In the genomic region with DNA sequence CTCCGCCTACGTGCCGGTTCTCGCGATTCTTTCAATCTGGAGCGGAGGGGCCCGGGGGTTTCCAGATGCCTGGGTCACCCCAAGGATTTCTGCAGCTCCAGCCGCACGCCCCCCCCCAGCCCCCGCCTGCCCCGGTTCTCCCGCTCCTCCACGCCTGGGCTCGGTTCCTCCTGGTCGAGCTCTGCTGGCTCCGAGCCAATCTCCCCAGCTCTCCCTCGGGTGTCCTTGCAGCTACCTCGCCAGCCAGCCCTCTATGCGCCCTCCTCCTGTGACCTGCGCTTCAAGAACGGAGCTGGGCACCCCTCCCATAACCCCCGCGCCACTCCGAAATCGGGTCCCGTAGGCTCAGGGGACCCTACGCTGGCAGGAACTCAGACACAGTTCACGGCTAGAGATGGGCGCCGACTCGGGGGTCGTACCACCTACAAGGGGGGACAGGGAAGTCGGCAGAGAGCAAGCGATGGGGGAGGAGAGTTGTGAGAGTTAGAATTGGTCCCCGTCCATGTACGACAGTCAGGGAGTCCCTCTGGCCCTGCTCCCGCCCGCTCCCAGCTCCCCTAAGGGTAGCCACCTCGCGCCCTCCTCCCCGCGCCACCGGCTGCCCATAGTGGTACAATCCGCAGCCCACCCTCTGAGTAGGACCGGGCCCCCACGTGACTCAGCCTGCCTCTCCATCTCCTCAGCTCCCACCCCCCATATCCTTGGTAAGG, we compare ENCODE assay signal across 8 cellular contexts. TPM values are rescaled to one million over a fixed set of nuclear protein-coding genes. Genes with fewer than 3 reads are reported as not detected.
A peak's percentile ranks its signal among the peaks of the same experiment; 100 is the strongest.
DNase-seq lines count a peak whose midpoint lies in the region; ATAC-seq and TF ChIP-seq lines count a peak whose summit lies in the region.

No MANE protein-coding gene starts in this region.

- peaks cover 0 to 2% (median 0%) of the 10 kb centered on the region in 7 donors for H3K9me3 Mint-ChIP-seq in CD4-positive, CD25-positive, alpha-beta regulatory T cell
- H3K9me3 Mint-ChIP-seq in WTC11, result no peaks in the 10 kb centered on the region
- H3K9me3 Mint-ChIP-seq in natural killer cell treated with Interleukin-12 subunit alpha and Interleukin-12 subunit beta and Interleukin-15 and Interleukin-18, amount 100 ng/mL, for 72 hours, result no peaks in the 10 kb centered on the region

- peaks cover 60% of the 10 kb centered on the region for H3K4me1 ChIP-seq in CD4-positive, CD25-positive, alpha-beta regulatory T cell (ENCODE audit: control insufficient read depth, insufficient read depth, low read length, poor library complexity, severe bottlenecking)
- peaks cover 22% of the 10 kb centered on the region for H3K4me1 ChIP-seq in HUES64 (ENCODE audit: insufficient read depth, low read length)

- H3K9ac ChIP-seq in HUES64 (ENCODE audit: low read depth, low read length), result peak overlapping the region; percentile 87

- POLR2A ChIA-PET in WTC11 (lab: Charles Lee), result interaction anchor here (0.6 to 2.4 kb wide), 4 partner anchors 12 to 158 kb away, joined by 3 to 15 read pairs (median 6); partner anchors contain the start of genes POLR2A and SLC2A4

- WGBS in HUES64, result under 1% methylated on average over 46 of the region's 46 CpGs

- H3K4me1 Mint-ChIP-seq in CD4-positive, CD25-positive, alpha-beta regulatory T cell, result peaks cover under 1 to 60% (median 27%) of the 10 kb centered on the region in 4 donors
- H3K4me1 Mint-ChIP-seq in WTC11, result peaks cover 37% of the 10 kb centered on the region
- H3K4me1 Mint-ChIP-seq in natural killer cell treated with Interleukin-12 subunit alpha and Interleukin-12 subunit beta and Interleukin-15 and Interleukin-18, amount 100 ng/mL, for 72 hours (ENCODE audit: low read depth in 2 of 2), result peaks cover 32 to 37% of the 10 kb centered on the region in 2 donors

- H3K4me3 Mint-ChIP-seq in CD4-positive, CD25-positive, alpha-beta regulatory T cell, result peak overlapping the region; percentile 74 to 95 (median 83)
- H3K4me3 Mint-ChIP-seq in WTC11, result peak overlapping the region; percentile 97
- peak overlapping the region; percentile 82 for H3K4me3 Mint-ChIP-seq in natural killer cell treated with Interleukin-12 subunit alpha and Interleukin-12 subunit beta and Interleukin-15 and Interleukin-18, amount 100 ng/mL, for 72 hours

- TF ChIP-seq CTCF in WTC11 (IDR thresholded peaks at IDR 0.05), result no peak
- TF ChIP-seq CTCF in epithelial cell of esophagus (IDR thresholded peaks at IDR 0.05; ENCODE audit: insufficient read depth, low read depth, low read length, missing control alignments), result no peak

- DNase-seq in CD4-positive, CD25-positive, alpha-beta regulatory T cell, result peak in 1 of 3 donors; percentile 33
- DNase-seq in WTC11 (ENCODE audit: low spot score), result peak; percentile 71
- peak; percentile 49 for DNase-seq in epithelial cell of esophagus (ENCODE audit: low read depth)
- no peak for DNase-seq in natural killer cell treated with Interleukin-12 subunit alpha and Interleukin-12 subunit beta and Interleukin-15 and Interleukin-18, amount 100 ng/mL, for 72 hours (ENCODE audit: low spot score)
- no peak for DNase-seq in SHP77 (lab: John Stamatoyannopoulos, UW)

- H3K36me3 ChIP-seq in CD4-positive, CD25-positive, alpha-beta regulatory T cell (ENCODE audit: control insufficient read depth, insufficient read depth, low read length), result no peaks in the 10 kb centered on the region
- no peaks in the 10 kb centered on the region for H3K36me3 ChIP-seq in HUES64 (ENCODE audit: insufficient read depth, low read length)

- H3K4me3 ChIP-seq in CD4-positive, CD25-positive, alpha-beta regulatory T cell (ENCODE audit: low read depth, low read length), result no peak overlapping the region
- H3K4me3 ChIP-seq in HUES64 (ENCODE audit: low read length), result peak overlapping the region; percentile 95
- peak overlapping the region; percentile 78 for H3K4me3 ChIP-seq in epithelial cell of esophagus (ENCODE audit: low read length)

- H3K27ac ChIP-seq in CD4-positive, CD25-positive, alpha-beta regulatory T cell (ENCODE audit: insufficient read depth, low read length, poor library complexity, severe bottlenecking), result no peak overlapping the region
- peak overlapping the region; percentile 96 for H3K27ac ChIP-seq in HUES64 (ENCODE audit: low read depth, low read length)

- CTCF ChIA-PET in WTC11 (lab: Charles Lee), result interaction anchor here (0.6 to 3.8 kb wide), 12 partner anchors 32 to 247 kb away, joined by 3 to 21 read pairs (median 7); partner anchors contain the start of genes ACAP1, NLGN2, PLSCR3 and TMEM256

- peaks cover 70% of the 10 kb centered on the region for H3K27me3 Mint-ChIP-seq in CD4-positive, CD25-positive, alpha-beta regulatory T cell
- peaks cover 34% of the 10 kb centered on the region for H3K27me3 Mint-ChIP-seq in WTC11 (ENCODE audit: low read depth)
- H3K27me3 Mint-ChIP-seq in natural killer cell treated with Interleukin-12 subunit alpha and Interleukin-12 subunit beta and Interleukin-15 and Interleukin-18, amount 100 ng/mL, for 72 hours, result peaks cover 33 to 35% of the 10 kb centered on the region in 2 donors

- no peak for ATAC-seq in CD4-positive, CD25-positive, alpha-beta regulatory T cell (ENCODE audit: low read depth in 2 of 2)
- ATAC-seq in WTC11, result peak; percentile 6
- ATAC-seq in natural killer cell treated with Interleukin-12 subunit alpha and Interleukin-12 subunit beta and Interleukin-15 and Interleukin-18, amount 100 ng/mL, for 72 hours, result no peak
- ATAC-seq in HG03457 (IDR thresholded peaks at IDR 0.05; ENCODE audit: unreplicated experiment), result no peak
- ATAC-seq in HG03139 (IDR thresholded peaks at IDR 0.05; ENCODE audit: unreplicated experiment), result no peak

- H3K27me3 ChIP-seq in CD4-positive, CD25-positive, alpha-beta regulatory T cell (ENCODE audit: control insufficient read depth, insufficient read depth, low read length), result peaks cover 28% of the 10 kb centered on the region
- peaks cover 39% of the 10 kb centered on the region for H3K27me3 ChIP-seq in HUES64 (ENCODE audit: insufficient read depth, low read length)

- no peaks in the 10 kb centered on the region for H3K9me3 ChIP-seq in CD4-positive, CD25-positive, alpha-beta regulatory T cell (ENCODE audit: control insufficient read depth in 2 of 2, low read length in 2 of 2)
- no peaks in the 10 kb centered on the region for H3K9me3 ChIP-seq in HUES64 (ENCODE audit: insufficient read depth, low read depth, low read length)

- H3K27ac Mint-ChIP-seq in CD4-positive, CD25-positive, alpha-beta regulatory T cell, result peak overlapping the region in 2 of 3 donors; percentile 38 to 59
- peak overlapping the region; percentile 98 for H3K27ac Mint-ChIP-seq in WTC11
- peak overlapping the region in 1 of 2 donors; percentile 68 for H3K27ac Mint-ChIP-seq in natural killer cell treated with Interleukin-12 subunit alpha and Interleukin-12 subunit beta and Interleukin-15 and Interleukin-18, amount 100 ng/mL, for 72 hours

- H3K36me3 Mint-ChIP-seq in CD4-positive, CD25-positive, alpha-beta regulatory T cell, result peaks cover 14% of the 10 kb centered on the region
- H3K36me3 Mint-ChIP-seq in WTC11, result no peaks in the 10 kb centered on the region; the same call in 1 of the 2 replicates
- no peaks in the 10 kb centered on the region for H3K36me3 Mint-ChIP-seq in natural killer cell treated with Interleukin-12 subunit alpha and Interleukin-12 subunit beta and Interleukin-15 and Interleukin-18, amount 100 ng/mL, for 72 hours

TF ChIP-seq in WTC11, 78 proteins besides CTCF, POLR2A, EP300 and RAD21 (continues in another document):
- TF ChIP-seq FOXP1 (CRISPR knock-in tag; IDR thresholded peaks at IDR 0.05; ENCODE audit: borderline replicate concordance) (peak; percentile 48; the same call in 1 of the 2 replicates), ZNF232 (CRISPR knock-in tag; IDR thresholded peaks at IDR 0.05) (no peak)
- TF ChIP-seq, protein P1, sequence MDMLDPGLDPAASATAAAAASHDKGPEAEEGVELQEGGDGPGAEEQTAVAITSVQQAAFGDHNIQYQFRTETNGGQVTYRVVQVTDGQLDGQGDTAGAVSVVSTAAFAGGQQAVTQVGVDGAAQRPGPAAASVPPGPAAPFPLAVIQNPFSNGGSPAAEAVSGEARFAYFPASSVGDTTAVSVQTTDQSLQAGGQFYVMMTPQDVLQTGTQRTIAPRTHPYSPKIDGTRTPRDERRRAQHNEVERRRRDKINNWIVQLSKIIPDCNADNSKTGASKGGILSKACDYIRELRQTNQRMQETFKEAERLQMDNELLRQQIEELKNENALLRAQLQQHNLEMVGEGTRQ (CRISPR knock-in tag; IDR thresholded peaks at IDR 0.05), result peak; percentile 98

RNA-seq across cellular contexts. Expression of gene FGF11, which starts 1.0 kb away (rescaled TPM):
- total RNA-seq in CD4-positive, CD25-positive, alpha-beta regulatory T cell, result 3.3 TPM
- under 1 TPM in 3 of 4 donors, not detected in 1; 0.07 to 0.27 (median 0.18) TPM for polyA plus RNA-seq in CD4-positive, CD25-positive, alpha-beta regulatory T cell
- polyA plus RNA-seq in HUES64 (2013, experiment 1 of 2), result 8.2 TPM
- polyA plus RNA-seq in HUES64 (2013, experiment 2 of 2), result 11.3 TPM
- total RNA-seq in WTC11 (2021), result 19.8 to 29.1 TPM (median 28.0 TPM) in 3 replicates
- 1 to 10 TPM; 1.9 to 4.5 TPM for total RNA-seq in natural killer cell treated with Interleukin-12 subunit alpha and Interleukin-12 subunit beta and Interleukin-15 and Interleukin-18, amount 100 ng/mL, for 72 hours

RNA-seq across cellular contexts. Expression of gene CHRNB1, which starts 4.6 kb away (rescaled TPM):
- 7.6 TPM for total RNA-seq in CD4-positive, CD25-positive, alpha-beta regulatory T cell
- polyA plus RNA-seq in CD4-positive, CD25-positive, alpha-beta regulatory T cell, result 10 to 100 TPM; 18.0 to 28.7 (median 27.0) TPM
- polyA plus RNA-seq in HUES64 (2013, experiment 1 of 2), result 6.6 TPM
- polyA plus RNA-seq in HUES64 (2013, experiment 2 of 2), result 9.4 TPM
- total RNA-seq in WTC11 (2021), result 16.0 to 21.5 TPM (median 20.8 TPM) in 3 replicates
- total RNA-seq in natural killer cell treated with Interleukin-12 subunit alpha and Interleukin-12 subunit beta and Interleukin-15 and Interleukin-18, amount 100 ng/mL, for 72 hours, result 10 to 100 TPM; 10.4 to 13.7 TPM

RNA-seq across cellular contexts. Expression of gene TMEM102, which starts 5.0 kb away (rescaled TPM):
- total RNA-seq in CD4-positive, CD25-positive, alpha-beta regulatory T cell, result 16.8 TPM
- polyA plus RNA-seq in CD4-positive, CD25-positive, alpha-beta regulatory T cell, result 10 to 100 TPM; 22.3 to 28.4 (median 24.2) TPM
- 3.1 TPM for polyA plus RNA-seq in HUES64 (2013, experiment 1 of 2)
- 4.5 TPM for polyA plus RNA-seq in HUES64 (2013, experiment 2 of 2)
- total RNA-seq in WTC11 (2021), result 13.5 to 15.3 TPM (median 13.9 TPM) in 3 replicates
- total RNA-seq in natural killer cell treated with Interleukin-12 subunit alpha and Interleukin-12 subunit beta and Interleukin-15 and Interleukin-18, amount 100 ng/mL, for 72 hours, result 10 to 100 TPM; 11.2 to 14.2 TPM

RNA-seq across cellular contexts. Expression of gene SPEM3, which starts 11.6 kb away (rescaled TPM):
- total RNA-seq in CD4-positive, CD25-positive, alpha-beta regulatory T cell, result not detected
- polyA plus RNA-seq in CD4-positive, CD25-positive, alpha-beta regulatory T cell, result not detected
- polyA plus RNA-seq in HUES64 (2013, experiment 1 of 2), result not detected
- not detected for polyA plus RNA-seq in HUES64 (2013, experiment 2 of 2)
- not detected in 3 replicates for total RNA-seq in WTC11 (2021)
- total RNA-seq in natural killer cell treated with Interleukin-12 subunit alpha and Interleukin-12 subunit beta and Interleukin-15 and Interleukin-18, amount 100 ng/mL, for 72 hours, result not detected

RNA-seq across cellular contexts. Expression of gene SPEM2, which starts 14.9 kb away (rescaled TPM):
- not detected for total RNA-seq in CD4-positive, CD25-positive, alpha-beta regulatory T cell
- polyA plus RNA-seq in CD4-positive, CD25-positive, alpha-beta regulatory T cell, result not detected
- polyA plus RNA-seq in HUES64 (2013, experiment 1 of 2), result not detected
- not detected for polyA plus RNA-seq in HUES64 (2013, experiment 2 of 2)
- total RNA-seq in WTC11 (2021), result 0.13 TPM in 1 of 3 replicates, not detected in the others
- not detected for total RNA-seq in natural killer cell treated with Interleukin-12 subunit alpha and Interleukin-12 subunit beta and Interleukin-15 and Interleukin-18, amount 100 ng/mL, for 72 hours

Comparison
In these comparisons a context has a peak if more than half of its experiments do, and no peak if none do; other contexts are left out.
1. DNase-seq: peak in WTC11 (single experiment) and epithelial cell of esophagus (single experiment); none in natural killer cell treated with Interleukin-12 subunit alpha and Interleukin-12 subunit beta and Interleukin-15 and Interleukin-18, amount 100 ng/mL, for 72 hours (single experiment) and SHP77 (0 of 2).
2. Peak in every context shown above with its lines, with median percentiles within 50 percentile points of each other: H3K4me3 Mint-ChIP-seq.